ENCODE assay signal across 3 cellular contexts in the genomic region with DNA sequence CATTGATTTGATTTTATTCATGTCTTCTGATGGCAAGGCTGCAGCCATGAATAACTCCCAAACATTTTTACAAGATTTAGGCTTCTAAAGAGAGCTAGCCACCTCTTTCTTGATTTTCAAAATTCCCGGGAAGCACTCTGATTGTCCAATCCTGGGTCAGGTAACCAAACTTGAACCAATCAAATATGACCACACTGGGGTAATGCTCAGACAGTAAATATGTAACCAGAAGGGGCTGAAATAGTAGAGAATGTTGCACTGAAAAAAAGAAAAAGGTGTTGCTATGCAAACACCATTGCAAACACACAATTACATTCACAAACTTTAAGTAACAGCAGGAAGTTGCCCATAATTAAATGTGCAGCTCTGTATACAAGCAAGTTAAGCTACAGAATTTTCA.
"Had no signal": no experiment of that assay in that cellular context is flagged by ENCODE, and none has a peak within 500 bp of the region (broad histone marks: within the 10 kb centered on the region; RNA-seq: fewer than 3 reads in every experiment).

No MANE protein-coding gene starts in this region.

- H3K4me3 ChIP-seq: GM12878 had no signal

- ATAC-seq: GM12878 had no signal

- DNase-seq: GDM1, GF-D8 had no signal
